Comparison of ENCODE assay signal across 17 cellular contexts in genomic region chr6:30063315-30063714, GRCh38. TPM values are rescaled to one million over a fixed set of nuclear protein-coding genes. Genes with fewer than 3 reads are reported as not detected.
DNase-seq lines count a peak whose midpoint lies in the region; ATAC-seq lines count a peak whose summit lies in the region.
"Had no signal": no experiment of that assay in that cellular context is flagged by ENCODE, and none has a peak within 500 bp of the region (broad histone marks: within the 10 kb centered on the region; RNA-seq: fewer than 3 reads in every experiment).

No MANE protein-coding gene starts in this region.

- H3K36me3 ChIP-seq in GM23248 (ENCODE audit: low read depth) = peaks cover 10% of the 10 kb centered on the region
- peaks cover 4 to 13% (median 5%) of the 10 kb centered on the region in 3 experiments for H3K36me3 ChIP-seq in naive thymus-derived CD4-positive, alpha-beta T cell (ENCODE audit: control insufficient read depth in 2 of 3, insufficient read depth in 3 of 3, low read length in 3 of 3)

- no peaks in the 10 kb centered on the region for H3K27me3 ChIP-seq in GM23248 (replicated peaks; ENCODE audit: insufficient read depth)
- H3K27me3 ChIP-seq in naive thymus-derived CD4-positive, alpha-beta T cell (ENCODE audit: control insufficient read depth in 2 of 2, insufficient read depth in 2 of 2, low read length in 2 of 2) = no peaks in the 10 kb centered on the region

- WGBS in GM23248 (ENCODE audit: low coverage in 1 of 2, low lambda C conversion rate in 2 of 2, missing lambda C conversion rate in 2 of 2), 2 experiments = 81 to 84% methylated on average over 2 of the region's 2 CpGs

- no peak overlapping the region for H3K27ac ChIP-seq in GM23248
- peak overlapping the region; percentile 92 for H3K27ac ChIP-seq in naive thymus-derived CD4-positive, alpha-beta T cell (ENCODE audit: low read depth, low read length)
- H3K27ac ChIP-seq: KMS-11 had no signal

- peak overlapping the region; percentile 22 for H3K4me2 ChIP-seq in GM23248 (ENCODE audit: unreplicated experiment)
- H3K4me2 ChIP-seq: KMS-11 had no signal

- no peaks in the 10 kb centered on the region for H3K9me3 ChIP-seq in GM23248 (ENCODE audit: low read depth)
- H3K9me3 ChIP-seq in naive thymus-derived CD4-positive, alpha-beta T cell (ENCODE audit: control insufficient read depth in 2 of 3, low read length in 3 of 3) = no peaks in the 10 kb centered on the region

- peaks cover 21% of the 10 kb centered on the region for H3F3A ChIP-seq in GM23248 (ENCODE audit: insufficient read depth)

- no peak overlapping the region for H3K9ac ChIP-seq in GM23248
- H3K9ac ChIP-seq: KMS-11 had no signal

- H3K27me3 Mint-ChIP-seq in T-helper 2 cell treated with Interferon-gamma antibody and Interleukin-4, amounts not matched to agents 5 μg/mL and 100 μg/mL, for 36 hours (ENCODE audit: low read depth) = no peaks in the 10 kb centered on the region
- H3K27me3 Mint-ChIP-seq in activated T-helper 17 cell treated with anti-CD3 and anti-CD28 coated beads, Interleukin-2, amount 50 U/mL, for 72 hours = no peaks in the 10 kb centered on the region
- no peaks in the 10 kb centered on the region for H3K27me3 Mint-ChIP-seq in naive thymus-derived CD4-positive, alpha-beta T cell

- peaks cover 43% of the 10 kb centered on the region for H3K4me1 Mint-ChIP-seq in T-helper 2 cell treated with Interferon-gamma antibody and Interleukin-4, amounts not matched to agents 5 μg/mL and 100 μg/mL, for 36 hours (ENCODE audit: low read depth)
- peaks cover 21% of the 10 kb centered on the region for H3K4me1 Mint-ChIP-seq in activated T-helper 17 cell treated with anti-CD3 and anti-CD28 coated beads, Interleukin-2, amount 50 U/mL, for 72 hours
- H3K4me1 Mint-ChIP-seq in naive thymus-derived CD4-positive, alpha-beta T cell = peaks cover 33 to 83% (median 70%) of the 10 kb centered on the region in 7 donors

- peak overlapping the region; percentile 43 for H3K4me3 Mint-ChIP-seq in T-helper 2 cell treated with Interferon-gamma antibody and Interleukin-4, amounts not matched to agents 5 μg/mL and 100 μg/mL, for 36 hours
- peak overlapping the region; percentile 96 for H3K4me3 Mint-ChIP-seq in activated T-helper 17 cell treated with anti-CD3 and anti-CD28 coated beads, Interleukin-2, amount 50 U/mL, for 72 hours
- peak overlapping the region in 9 of 10 donors; percentile 47 to 97 (median 78) for H3K4me3 Mint-ChIP-seq in naive thymus-derived CD4-positive, alpha-beta T cell

- POLR2A ChIA-PET in naive thymus-derived CD4-positive, alpha-beta T cell (lab: Charles Lee) = no interaction called here

- peaks cover 41% of the 10 kb centered on the region for H3K36me3 Mint-ChIP-seq in T-helper 2 cell treated with Interferon-gamma antibody and Interleukin-4, amounts not matched to agents 5 μg/mL and 100 μg/mL, for 36 hours (ENCODE audit: low read depth)
- H3K36me3 Mint-ChIP-seq in activated T-helper 17 cell treated with anti-CD3 and anti-CD28 coated beads, Interleukin-2, amount 50 U/mL, for 72 hours (ENCODE audit: low read depth) = peaks cover 68% of the 10 kb centered on the region
- H3K36me3 Mint-ChIP-seq in naive thymus-derived CD4-positive, alpha-beta T cell = peaks cover 0 to 36% (median 24%) of the 10 kb centered on the region in 5 donors

- no peaks in the 10 kb centered on the region for H4K20me1 ChIP-seq in GM23248 (ENCODE audit: insufficient read depth)

- no peaks in the 10 kb centered on the region for H3K9me3 Mint-ChIP-seq in T-helper 2 cell treated with Interferon-gamma antibody and Interleukin-4, amounts not matched to agents 5 μg/mL and 100 μg/mL, for 36 hours
- H3K9me3 Mint-ChIP-seq in activated T-helper 17 cell treated with anti-CD3 and anti-CD28 coated beads, Interleukin-2, amount 50 U/mL, for 72 hours = no peaks in the 10 kb centered on the region
- peaks cover 0 to 7% (median 0%) of the 10 kb centered on the region in 11 donors for H3K9me3 Mint-ChIP-seq in naive thymus-derived CD4-positive, alpha-beta T cell

- intact Hi-C loops in naive thymus-derived CD4-positive, alpha-beta T cell (cut with micrococcal nuclease) = loop anchor here (5.0 to 10.0 kb wide), 2 partner anchors 341 to 661 kb away; partner anchors contain the start of genes HLA-F (in 1 of the 2) and TUBB (in 1 of the 2)

- no peak for ATAC-seq in activated T-helper 17 cell treated with anti-CD3 and anti-CD28 coated beads, Interleukin-2, amount 50 U/mL, for 72 hours (replicated peaks)
- no peak for ATAC-seq in naive thymus-derived CD4-positive, alpha-beta T cell
- ATAC-seq: left cardiac atrium had no signal

- peak overlapping the region; percentile 75 for H3K27ac Mint-ChIP-seq in T-helper 2 cell treated with Interferon-gamma antibody and Interleukin-4, amounts not matched to agents 5 μg/mL and 100 μg/mL, for 36 hours
- H3K27ac Mint-ChIP-seq in activated T-helper 17 cell treated with anti-CD3 and anti-CD28 coated beads, Interleukin-2, amount 50 U/mL, for 72 hours = peak overlapping the region; percentile 75
- peak overlapping the region in 5 of 9 donors; percentile 45 to 99 (median 82) for H3K27ac Mint-ChIP-seq in naive thymus-derived CD4-positive, alpha-beta T cell

- H3K4me3 ChIP-seq in GM23248 = no peak overlapping the region
- H3K4me3 ChIP-seq in naive thymus-derived CD4-positive, alpha-beta T cell (ENCODE audit: low read length) = no peak overlapping the region

- CTCF ChIA-PET in naive thymus-derived CD4-positive, alpha-beta T cell (lab: Charles Lee) = no interaction called here

- H3K9me2 ChIP-seq in GM23248 (ENCODE audit: insufficient read depth) = no peaks in the 10 kb centered on the region

- DNase-seq in T-helper 2 cell treated with Interferon-gamma antibody and Interleukin-4, amounts not matched to agents 5 μg/mL and 100 μg/mL, for 36 hours (ENCODE audit: low spot score) = no peak
- DNase-seq in T-helper 2 cell = no peak
- DNase-seq in GM23248 = no peak
- DNase-seq in naive thymus-derived CD4-positive, alpha-beta T cell = no peak
- no peak for DNase-seq in NCI-H748 (lab: John Stamatoyannopoulos, UW; ENCODE audit: unreplicated experiment)
- no peak for DNase-seq in central memory CD4-positive, alpha-beta T cell
- DNase-seq in stimulated activated CD4-positive, alpha-beta T cell treated with anti-CD3 and anti-CD28 coated beads, Interleukin-2, amount 100 ng/mL, for 48 hours = no peak
- DNase-seq: 8988T, hypothalamus, left cardiac atrium, NCI-H146, NCI-H446 treated with DMSO at 0.1 percent for 48 hours, OCI-M1 had no signal

- peaks cover 67% of the 10 kb centered on the region for H3K79me2 ChIP-seq in GM23248 (ENCODE audit: insufficient read depth)

- H2AFZ ChIP-seq in GM23248 = no peak overlapping the region

- H3K4me1 ChIP-seq in GM23248 (ENCODE audit: insufficient read depth) = peaks cover 22% of the 10 kb centered on the region
- H3K4me1 ChIP-seq in naive thymus-derived CD4-positive, alpha-beta T cell (ENCODE audit: control insufficient read depth in 2 of 2, insufficient read depth in 2 of 2, low read length in 2 of 2) = peaks cover 32 to 34% of the 10 kb centered on the region in 2 donors

- in situ Hi-C loops in GM23248 (cut with MboI) = no loop called here

RNA-seq across cellular contexts. Expression of gene POLR1H, which starts 2.2 kb away (rescaled TPM):
- total RNA-seq in GM23248 (2014; rRNA removed; shearing (Covaris generic)) = 19.2 and 21.9 TPM in 2 replicates
- polyA plus RNA-seq in GM23248 (2016; fragmentation: Nextera tagmentation; extraction: Ambion mirVana) = 31.7 and 32.1 TPM in 2 replicates
- total RNA-seq in activated T-helper 17 cell treated with anti-CD3 and anti-CD28 coated beads, Interleukin-2, amount 50 U/mL, for 72 hours = 10 to 100 TPM; 39.8 to 59.5 TPM
- total RNA-seq in naive thymus-derived CD4-positive, alpha-beta T cell = 10 to 100 TPM; 27.3 to 66.8 (median 45.0) TPM
- polyA plus RNA-seq in naive thymus-derived CD4-positive, alpha-beta T cell = 100 to 1,000 TPM in 1 of 2 donors, 10 to 100 TPM in 1; 89.2 to 128 TPM

RNA-seq across cellular contexts. Expression of gene PPP1R11, which starts 3.7 kb away (rescaled TPM):
- 40.2 and 44.1 TPM in 2 replicates for total RNA-seq in GM23248 (2014; rRNA removed; shearing (Covaris generic))
- 77.5 and 83.1 TPM in 2 replicates for polyA plus RNA-seq in GM23248 (2016; fragmentation: Nextera tagmentation; extraction: Ambion mirVana)
- 10 to 100 TPM; 50.8 to 69.9 TPM for total RNA-seq in activated T-helper 17 cell treated with anti-CD3 and anti-CD28 coated beads, Interleukin-2, amount 50 U/mL, for 72 hours
- 10 to 100 TPM; 49.4 to 67.1 (median 62.7) TPM for total RNA-seq in naive thymus-derived CD4-positive, alpha-beta T cell
- 100 to 1,000 TPM; 112 to 113 TPM for polyA plus RNA-seq in naive thymus-derived CD4-positive, alpha-beta T cell

RNA-seq across cellular contexts. Expression of gene RNF39, which starts 12.3 kb away (rescaled TPM):
- not detected in 2 replicates for total RNA-seq in GM23248 (2014; rRNA removed; shearing (Covaris generic))
- 0.21 and 0.30 TPM in 2 replicates for polyA plus RNA-seq in GM23248 (2016; fragmentation: Nextera tagmentation; extraction: Ambion mirVana)
- not detected for total RNA-seq in activated T-helper 17 cell treated with anti-CD3 and anti-CD28 coated beads, Interleukin-2, amount 50 U/mL, for 72 hours
- total RNA-seq in naive thymus-derived CD4-positive, alpha-beta T cell = not detected
- polyA plus RNA-seq in naive thymus-derived CD4-positive, alpha-beta T cell = under 1 TPM in 1 of 2 donors, not detected in 1; 0.33 TPM
- total RNA-seq: left cardiac atrium, pulmonary artery endothelial cell, SK-MEL-5 had no signal

RNA-seq across cellular contexts. Expression of gene TRIM31, which starts 49.6 kb away (rescaled TPM):
- total RNA-seq in GM23248 (2014; rRNA removed; shearing (Covaris generic)) = not detected in 2 replicates
- not detected in 2 replicates for polyA plus RNA-seq in GM23248 (2016; fragmentation: Nextera tagmentation; extraction: Ambion mirVana)
- total RNA-seq in activated T-helper 17 cell treated with anti-CD3 and anti-CD28 coated beads, Interleukin-2, amount 50 U/mL, for 72 hours = not detected
- total RNA-seq in naive thymus-derived CD4-positive, alpha-beta T cell = under 1 TPM in 2 of 5 experiments, not detected in 3; 0.32 TPM
- under 1 TPM in 1 of 2 donors, not detected in 1; 0.59 TPM for polyA plus RNA-seq in naive thymus-derived CD4-positive, alpha-beta T cell
- total RNA-seq: left cardiac atrium, pulmonary artery endothelial cell, SK-MEL-5 had no signal

Comparison
In these comparisons a context has a peak if more than half of its experiments do, and no peak if none do; other contexts are left out.
1. H3K4me3 Mint-ChIP-seq: peak in every context shown above with its lines; median percentile 96 in activated T-helper 17 cell treated with anti-CD3 and anti-CD28 coated beads, Interleukin-2, amount 50 U/mL, for 72 hours; 78 in naive thymus-derived CD4-positive, alpha-beta T cell; 43 in T-helper 2 cell treated with Interferon-gamma antibody and Interleukin-4, amounts not matched to agents 5 μg/mL and 100 μg/mL, for 36 hours.